In the genomic region with DNA sequence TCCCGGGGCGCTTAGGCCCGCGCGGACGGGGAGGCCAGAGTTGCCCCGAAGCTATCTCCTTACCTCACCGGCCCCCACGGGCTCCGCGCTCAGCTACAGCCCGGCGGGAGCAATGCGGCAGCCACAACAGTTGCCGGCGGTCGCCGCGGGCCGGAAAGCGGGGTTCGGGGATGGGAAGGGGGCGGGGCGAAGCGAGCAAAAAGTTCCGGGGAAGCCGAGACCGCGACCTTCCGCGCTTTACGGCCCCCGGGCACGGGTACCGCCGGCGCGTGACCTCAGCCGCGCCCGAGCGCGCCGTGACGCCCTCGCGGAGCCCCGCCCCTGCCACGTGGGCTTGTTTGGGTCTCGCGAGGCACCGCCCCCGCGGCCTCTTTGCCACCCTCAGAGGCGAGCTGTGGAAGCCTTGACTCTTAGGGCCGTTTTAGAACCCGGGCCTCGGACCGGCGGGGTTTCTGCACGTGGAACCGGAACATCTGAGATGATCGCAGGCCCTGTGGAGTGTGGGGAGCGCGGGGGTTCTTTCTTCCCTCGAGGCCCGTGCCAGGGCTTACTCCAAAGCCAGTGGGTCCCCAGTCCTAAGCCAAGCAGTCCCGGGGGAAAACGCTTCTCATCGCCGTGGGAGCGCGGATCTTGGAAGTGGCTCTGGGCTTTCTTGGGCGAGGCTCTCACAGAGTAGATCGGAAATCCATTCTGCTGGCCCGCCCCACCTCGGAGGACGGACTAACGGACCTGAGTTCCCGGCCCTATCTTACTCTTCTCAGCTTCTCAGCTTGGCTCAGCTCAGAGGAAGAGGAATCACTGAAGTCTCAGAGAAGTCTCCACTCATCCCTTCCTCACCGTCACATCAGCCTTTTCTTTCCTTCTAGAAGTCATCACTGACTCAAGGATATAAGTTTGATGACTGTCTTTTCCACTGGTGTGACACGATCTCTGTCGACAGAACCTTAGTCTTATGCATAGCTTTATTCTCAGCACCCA, we compare ENCODE assay signal across 8 cellular contexts. TPM values are rescaled to one million over a fixed set of nuclear protein-coding genes. Genes with fewer than 3 reads are reported as not detected.
A peak's percentile ranks its signal among the peaks of the same experiment; 100 is the strongest.
DNase-seq lines count a peak whose midpoint lies in the region; ATAC-seq and TF ChIP-seq lines count a peak whose summit lies in the region.
"Not testable (repeated sequence)": the region's sequence is repeated elsewhere in the genome, so short reads cannot be mapped to it uniquely, and the experiment has no call there.

No MANE protein-coding gene starts in this region.

- peak overlapping the region; percentile 52 for H3K4me3 ChIP-seq in kidney epithelial cell (ENCODE audit: low read depth, low read length)

- ATAC-seq in GM19043 (IDR thresholded peaks at IDR 0.05; ENCODE audit: low read depth, unreplicated experiment) (peak; percentile 95), HG03342 (IDR thresholded peaks at IDR 0.05; ENCODE audit: unreplicated experiment) (peak; percentile 94)

- not testable (repeated sequence) for H3K27me3 ChIP-seq in kidney epithelial cell (ENCODE audit: control insufficient read depth, insufficient read depth, low read length)

- not testable (repeated sequence) for TF ChIP-seq CTCF in AG09319 (IDR thresholded peaks at IDR 0.05; ENCODE audit: low read depth, low read length); kidney epithelial cell (IDR thresholded peaks at IDR 0.05; ENCODE audit: insufficient read depth, low read length, poor library complexity, severe bottlenecking)

- H3K36me3 ChIP-seq in kidney epithelial cell (ENCODE audit: control insufficient read depth, insufficient read depth, low read length): not testable (repeated sequence)

- DNase-seq in AG09319 (ENCODE audit: extremely low read depth, low read depth) (peak; percentile 57), NCI-H345 (lab: John Stamatoyannopoulos, UW) (peak; percentile 90), cerebellar nuclear complex (lab: John Stamatoyannopoulos, UW) (peak; percentile 30 to 89), kidney epithelial cell (ENCODE audit: low read depth) (peak; percentile 52)
- peak; percentile 99 for DNase-seq in activated CD4-positive, CD25-positive, alpha-beta regulatory T cell treated with anti-CD3 and anti-CD28 coated beads, Interleukin-2, amount 50 U/mL, for 72 hours
- peak; percentile 98 to 99 for DNase-seq in stimulated activated CD4-positive, alpha-beta T cell treated with anti-CD3 and anti-CD28 coated beads, Interleukin-15, amount 100 ng/mL, for 1 hour (ENCODE audit: low read depth in 1 of 2, low spot score in 1 of 2)

RNA-seq across cellular contexts. Expression of a gene that starts 7.8 kb away (rescaled TPM):
- 0.62 and 2.2 TPM in 2 replicates for total RNA-seq in kidney epithelial cell

RNA-seq across cellular contexts. Expression of a gene that starts 53.0 kb away (rescaled TPM):
- 122 and 140 TPM in 2 replicates for total RNA-seq in kidney epithelial cell

Comparison
In these comparisons a context has a peak if more than half of its experiments do, and no peak if none do; other contexts are left out.
1. Peak in every context shown above with its lines: DNase-seq, ATAC-seq and H3K4me3 ChIP-seq.